In the genomic region with DNA sequence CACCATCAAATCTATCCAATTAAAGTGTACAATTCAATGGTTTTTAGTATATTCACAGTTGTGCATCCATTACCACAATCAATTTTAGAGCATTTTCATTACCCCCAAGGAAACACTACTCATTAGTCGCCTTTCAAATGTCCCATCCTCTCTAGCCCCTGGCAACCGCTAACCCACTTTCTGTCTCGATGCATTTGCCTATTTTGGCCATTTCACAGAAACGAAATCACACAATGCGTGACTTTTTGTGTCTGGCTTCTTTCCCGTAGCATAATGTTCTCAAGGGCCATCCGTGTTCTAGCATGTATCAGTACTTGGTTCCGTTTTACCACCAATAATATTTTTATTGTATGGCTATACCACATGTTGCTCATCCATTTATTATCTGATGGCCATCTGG, we compare ENCODE assay signal across 30 cellular contexts. TPM values are rescaled to one million over a fixed set of nuclear protein-coding genes. Genes with fewer than 3 reads are reported as not detected.
"Had no signal": no experiment of that assay in that cellular context is flagged by ENCODE, and none has a peak within 500 bp of the region (broad histone marks: within the 10 kb centered on the region; RNA-seq: fewer than 3 reads in every experiment).

No MANE protein-coding gene starts in this region.

- H3K4me1 ChIP-seq: parathyroid adenoma, uterus had no signal

- H3K36me3 ChIP-seq: neural progenitor cell, ovary, right lobe of liver, sigmoid colon, suprapubic skin, tibial artery, transverse colon, upper lobe of right lung, uterus had no signal

- H3K4me3 ChIP-seq: neural progenitor cell, ovary, psoas muscle, right lobe of liver, sigmoid colon, suprapubic skin, testis, tibial artery, transverse colon, upper lobe of right lung, uterus had no signal

- H3K27me3 ChIP-seq: neural progenitor cell, ovary, right lobe of liver, sigmoid colon, suprapubic skin, testis, tibial artery, transverse colon, upper lobe of right lung, uterus had no signal

- DNase-seq: natural killer cell; occipital lobe; ovary; posterior cingulate gyrus; psoas muscle; right cardiac atrium; right lobe of liver; sigmoid colon; small intestine; stimulated activated CD4-positive, alpha-beta T cell treated with anti-CD3 and anti-CD28 coated beads, Interleukin-15, amount 100 ng/mL, for 24 hours; stimulated activated CD4-positive, alpha-beta T cell treated with anti-CD3 and anti-CD28 coated beads, Interleukin-2, amount 100 ng/mL, for 24 hours; stimulated activated CD4-positive, alpha-beta T cell treated with anti-CD3 and anti-CD28 coated beads, Interleukin-2, amount 100 ng/mL, for 48 hours; stimulated activated CD4-positive, alpha-beta T cell treated with anti-CD3 and anti-CD28 coated beads, Interleukin-4, amount 100 ng/mL, for 24 hours; stimulated activated naive B cell treated with anti-CD40 and anti-IgM and Interleukin-4, amounts not matched to agents 10 μg/mL and 1 μg/mL and 100 μg/mL, for 72 hours; stimulated activated naive CD4-positive, alpha-beta T cell treated with Interleukin-2 at 50 U/mL for 16 hours; substantia nigra; testis; tibial artery; transverse colon; upper lobe of right lung; uterus had no signal

- H3K9ac ChIP-seq: neural progenitor cell, parathyroid adenoma had no signal

- ATAC-seq: natural killer cell; psoas muscle; right cardiac atrium; right lobe of liver; stimulated activated effector memory CD8-positive, alpha-beta T cell treated with anti-CD3 and anti-CD28 coated beads, Interleukin-12 subunit alpha, Interleukin-12 subunit beta, amount 100 ng/mL, for 72 hours; stimulated activated naive B cell treated with anti-CD40 and anti-IgM and Interleukin-4, amounts not matched to agents 10 μg/mL and 1 μg/mL and 100 μg/mL, for 72 hours; upper lobe of right lung had no signal

- H3K9me3 Mint-ChIP-seq: natural killer cell; nephron; stimulated activated effector memory CD8-positive, alpha-beta T cell treated with anti-CD3 and anti-CD28 coated beads, Interleukin-12 subunit alpha, Interleukin-12 subunit beta, amount 100 ng/mL, for 72 hours; stimulated activated naive B cell treated with anti-CD40 and anti-IgM and Interleukin-4, amounts not matched to agents 10 μg/mL and 1 μg/mL and 100 μg/mL, for 72 hours; stimulated activated naive CD8-positive, alpha-beta T cell treated with anti-CD3 and anti-CD28 coated beads, Interleukin-15, Interleukin-2, amounts not matched to agents 100 ng/mL and 50 ng/mL, for 24 hours; type B pancreatic cell had no signal

- H3K4me1 Mint-ChIP-seq: stimulated activated effector memory CD8-positive, alpha-beta T cell treated with anti-CD3 and anti-CD28 coated beads, Interleukin-12 subunit alpha, Interleukin-12 subunit beta, amount 100 ng/mL, for 72 hours had no signal

- H3K9me3 ChIP-seq: ovary, psoas muscle, right lobe of liver, sigmoid colon, suprapubic skin, testis, tibial artery, transverse colon, upper lobe of right lung, uterus had no signal

- H3K27me3 Mint-ChIP-seq: progenitor cell of endocrine pancreas; stimulated activated naive B cell treated with anti-CD40 and anti-IgM and Interleukin-4, amounts not matched to agents 10 μg/mL and 1 μg/mL and 100 μg/mL, for 72 hours; stimulated activated naive CD8-positive, alpha-beta T cell treated with anti-CD3 and anti-CD28 coated beads, Interleukin-15, Interleukin-2, amounts not matched to agents 100 ng/mL and 50 ng/mL, for 24 hours; type B pancreatic cell had no signal

- H3K27ac ChIP-seq: neural progenitor cell, ovary, parathyroid adenoma, psoas muscle, right lobe of liver, sigmoid colon, suprapubic skin, testis, tibial artery, transverse colon, upper lobe of right lung, uterus had no signal

- H3K4me3 Mint-ChIP-seq: natural killer cell; nephron; neural progenitor cell; stimulated activated effector memory CD8-positive, alpha-beta T cell treated with anti-CD3 and anti-CD28 coated beads, Interleukin-12 subunit alpha, Interleukin-12 subunit beta, amount 100 ng/mL, for 72 hours; stimulated activated naive B cell treated with anti-CD40 and anti-IgM and Interleukin-4, amounts not matched to agents 10 μg/mL and 1 μg/mL and 100 μg/mL, for 72 hours; stimulated activated naive CD8-positive, alpha-beta T cell treated with anti-CD3 and anti-CD28 coated beads, Interleukin-15, Interleukin-2, amounts not matched to agents 100 ng/mL and 50 ng/mL, for 24 hours; type B pancreatic cell had no signal

- H3K27ac Mint-ChIP-seq: natural killer cell; nephron; neural progenitor cell; progenitor cell of endocrine pancreas; stimulated activated effector memory CD8-positive, alpha-beta T cell treated with anti-CD3 and anti-CD28 coated beads, Interleukin-12 subunit alpha, Interleukin-12 subunit beta, amount 100 ng/mL, for 72 hours; stimulated activated naive B cell treated with anti-CD40 and anti-IgM and Interleukin-4, amounts not matched to agents 10 μg/mL and 1 μg/mL and 100 μg/mL, for 72 hours; stimulated activated naive CD8-positive, alpha-beta T cell treated with anti-CD3 and anti-CD28 coated beads, Interleukin-15, Interleukin-2, amounts not matched to agents 100 ng/mL and 50 ng/mL, for 24 hours; type B pancreatic cell had no signal

- H3K4me2 ChIP-seq: neural progenitor cell had no signal

- H3K36me3 Mint-ChIP-seq: natural killer cell; stimulated activated effector memory CD8-positive, alpha-beta T cell treated with anti-CD3 and anti-CD28 coated beads, Interleukin-12 subunit alpha, Interleukin-12 subunit beta, amount 100 ng/mL, for 72 hours had no signal

RNA-seq across cellular contexts. Expression of a gene that starts 51.7 kb away (rescaled TPM):
- polyA plus RNA-seq: neural cell had no signal
